ENCODE assay signal across 8 cellular contexts in genomic region chr5:53481354-53481886, GRCh38. TPM values are rescaled to one million over a fixed set of nuclear protein-coding genes. Genes with fewer than 3 reads are reported as not detected.
DNase-seq lines count a peak whose midpoint lies in the region; ATAC-seq and TF ChIP-seq lines count a peak whose summit lies in the region.

No MANE protein-coding gene starts in this region.

- no peak overlapping the region for H3K27ac Mint-ChIP-seq in CD4-positive, CD25-positive, alpha-beta regulatory T cell
- no peak overlapping the region for H3K27ac Mint-ChIP-seq in neural crest cell (ENCODE audit: unreplicated experiment)

- no peak overlapping the region for H3K27ac ChIP-seq in CD4-positive, CD25-positive, alpha-beta regulatory T cell (ENCODE audit: insufficient read depth, low read length, poor library complexity, severe bottlenecking)

- H3K9ac ChIP-seq in Loucy (ENCODE audit: low read depth, low read length, poor library complexity, severe bottlenecking) = peak overlapping the region; percentile 70
- no peak overlapping the region for H3K9ac ChIP-seq in endocrine pancreas (ENCODE audit: control insufficient read depth, insufficient read depth, low read length)

- peak overlapping the region; percentile 80 to 98 (median 90) for H3K4me3 Mint-ChIP-seq in CD4-positive, CD25-positive, alpha-beta regulatory T cell
- peak overlapping the region; percentile 96 for H3K4me3 Mint-ChIP-seq in neural crest cell

- TF ChIP-seq CTCF in Loucy (conservative IDR thresholded peaks at IDR 0.05; ENCODE audit: low read length) (no peak), neural crest cell (conservative IDR thresholded peaks at IDR 0.05) (no peak)

- no peaks in the 10 kb centered on the region for H3K36me3 ChIP-seq in CD4-positive, CD25-positive, alpha-beta regulatory T cell (ENCODE audit: control insufficient read depth, insufficient read depth, low read length)
- no peaks in the 10 kb centered on the region for H3K36me3 ChIP-seq in Loucy (ENCODE audit: insufficient read depth, low read length)
- H3K36me3 ChIP-seq in endocrine pancreas (ENCODE audit: control insufficient read depth, insufficient read depth, low read length) = no peaks in the 10 kb centered on the region

- ATAC-seq in CD4-positive, CD25-positive, alpha-beta regulatory T cell (ENCODE audit: low read depth in 2 of 2) = no peak
- no peak for ATAC-seq in GM19328 (IDR thresholded peaks at IDR 0.05; ENCODE audit: unreplicated experiment)
- ATAC-seq in GM21390 (IDR thresholded peaks at IDR 0.05; ENCODE audit: unreplicated experiment) = no peak

- H3K27me3 Mint-ChIP-seq in CD4-positive, CD25-positive, alpha-beta regulatory T cell = peaks cover 81% of the 10 kb centered on the region
- H3K27me3 Mint-ChIP-seq in neural crest cell (ENCODE audit: low read depth) = peaks cover 68% of the 10 kb centered on the region

- peak overlapping the region; percentile 91 for H3K4me3 ChIP-seq in CD4-positive, CD25-positive, alpha-beta regulatory T cell (ENCODE audit: low read depth, low read length)
- H3K4me3 ChIP-seq in Loucy (ENCODE audit: low read length, poor library complexity, severe bottlenecking) = peak overlapping the region; percentile 87
- peak overlapping the region; percentile 87 for H3K4me3 ChIP-seq in endocrine pancreas (ENCODE audit: control insufficient read depth, insufficient read depth, low read length)

- peaks cover 37% of the 10 kb centered on the region for H3K4me1 ChIP-seq in CD4-positive, CD25-positive, alpha-beta regulatory T cell (ENCODE audit: control insufficient read depth, insufficient read depth, low read length, poor library complexity, severe bottlenecking)
- H3K4me1 ChIP-seq in Loucy (ENCODE audit: insufficient read depth, low read length, poor library complexity, severe bottlenecking) = peaks cover 10% of the 10 kb centered on the region
- H3K4me1 ChIP-seq in endocrine pancreas (ENCODE audit: control insufficient read depth, insufficient read depth, low read length) = peaks cover 8% of the 10 kb centered on the region

- no peaks in the 10 kb centered on the region for H3K9me2 ChIP-seq in Loucy (replicated peaks; ENCODE audit: low read depth, low read length)

- peaks cover 0 to 3% (median 0%) of the 10 kb centered on the region in 7 donors for H3K9me3 Mint-ChIP-seq in CD4-positive, CD25-positive, alpha-beta regulatory T cell
- H3K9me3 Mint-ChIP-seq in neural crest cell = no peaks in the 10 kb centered on the region

- H3F3A ChIP-seq in Loucy (ENCODE audit: low read depth) = no peaks in the 10 kb centered on the region

- H3K79me2 ChIP-seq in Loucy (ENCODE audit: insufficient read depth, low read length) = no peaks in the 10 kb centered on the region

- H3K4me1 Mint-ChIP-seq in CD4-positive, CD25-positive, alpha-beta regulatory T cell = peaks cover 14 to 48% (median 28%) of the 10 kb centered on the region in 4 donors
- H3K4me1 Mint-ChIP-seq in neural crest cell = peaks cover 39% of the 10 kb centered on the region

- no peaks in the 10 kb centered on the region for H3K9me3 ChIP-seq in CD4-positive, CD25-positive, alpha-beta regulatory T cell (ENCODE audit: control insufficient read depth in 2 of 2, low read length in 2 of 2)
- H3K9me3 ChIP-seq in Loucy (ENCODE audit: insufficient read depth, low read depth, low read length) (no peaks in the 10 kb centered on the region), endocrine pancreas (ENCODE audit: control insufficient read depth, low read length) (no peaks in the 10 kb centered on the region)

- no peaks in the 10 kb centered on the region for H4K20me1 ChIP-seq in Loucy (ENCODE audit: insufficient read depth, low read length, poor library complexity, severe bottlenecking)

- H2AFZ ChIP-seq in Loucy (ENCODE audit: low read length) = peak overlapping the region; percentile 97

- H3K36me3 Mint-ChIP-seq in CD4-positive, CD25-positive, alpha-beta regulatory T cell = no peaks in the 10 kb centered on the region
- H3K36me3 Mint-ChIP-seq in neural crest cell (ENCODE audit: low read depth) = no peaks in the 10 kb centered on the region

- no peak for DNase-seq in CD4-positive, CD25-positive, alpha-beta regulatory T cell
- DNase-seq in neural crest cell (ENCODE audit: low read depth, low spot score) = no peak
- DNase-seq in NCI-H524 treated with DMSO at 0.1 percent for 48 hours (lab: John Stamatoyannopoulos, UW) = no peak
- DNase-seq in NCI-H187 (lab: John Stamatoyannopoulos, UW) = no peak

- H3K4me2 ChIP-seq in Loucy (ENCODE audit: low read depth, low read length, poor library complexity, severe bottlenecking) = peak overlapping the region; percentile 86

- H3K27me3 ChIP-seq in CD4-positive, CD25-positive, alpha-beta regulatory T cell (ENCODE audit: control insufficient read depth, insufficient read depth, low read length) = peaks cover 37% of the 10 kb centered on the region
- H3K27me3 ChIP-seq in Loucy (ENCODE audit: insufficient read depth, low read length, poor library complexity, severe bottlenecking) (no peaks in the 10 kb centered on the region), endocrine pancreas (ENCODE audit: control insufficient read depth, insufficient read depth, low read length) (no peaks in the 10 kb centered on the region)

RNA-seq across cellular contexts. Expression of gene FST, which starts 1.0 kb away (rescaled TPM):
- total RNA-seq in CD4-positive, CD25-positive, alpha-beta regulatory T cell = not detected
- polyA plus RNA-seq in CD4-positive, CD25-positive, alpha-beta regulatory T cell = under 1 TPM in 2 of 4 donors, not detected in 2; 0.10 to 0.22 TPM
- total RNA-seq in neural crest cell = 4.0 and 7.2 TPM in 2 replicates
